ENCODE assay signal across 8 cellular contexts in genomic region chr12:48903363-48903981, GRCh38. TPM values are rescaled to one million over a fixed set of nuclear protein-coding genes. Genes with fewer than 3 reads are reported as not detected.
A peak's percentile ranks its signal among the peaks of the same experiment; 100 is the strongest.
DNase-seq lines count a peak whose midpoint lies in the region; ATAC-seq and TF ChIP-seq lines count a peak whose summit lies in the region.

No MANE protein-coding gene starts in this region.

- H3K9ac ChIP-seq in GM23248, result no peak overlapping the region

- no peak for DNase-seq in CD14-positive monocyte (ENCODE audit: low spot score)
- DNase-seq in GM23248, result peak; percentile 31
- DNase-seq in body of pancreas, result peak in 3 of 4 donors; percentile 44 to 60 (median 52)
- DNase-seq in naive B cell, result no peak
- DNase-seq in inferior parietal cortex (ENCODE audit: extremely low spot score), result no peak
- DNase-seq in DMS 273 treated with DMSO at 0.1 percent for 48 hours (lab: John Stamatoyannopoulos, UW), result no peak

- H3K27me3 ChIP-seq in GM23248 (replicated peaks; ENCODE audit: insufficient read depth), result no peaks in the 10 kb centered on the region
- no peaks in the 10 kb centered on the region for H3K27me3 ChIP-seq in body of pancreas

- TF ChIP-seq CTCF in CD14-positive monocyte (IDR thresholded peaks at IDR 0.05) (no peak), body of pancreas (IDR thresholded peaks at IDR 0.05) (no peak)

- ATAC-seq in body of pancreas (peak; percentile 33), naive B cell (ENCODE audit: low read depth in 2 of 2) (no peak), GM21825 (IDR thresholded peaks at IDR 0.05; ENCODE audit: unreplicated experiment) (no peak), GM21529 (IDR thresholded peaks at IDR 0.05; ENCODE audit: unreplicated experiment) (no peak)

- no peaks in the 10 kb centered on the region for H3K4me1 ChIP-seq in GM23248 (ENCODE audit: insufficient read depth)
- peaks cover 39% of the 10 kb centered on the region for H3K4me1 ChIP-seq in body of pancreas

- TF ChIP-seq POLR2A in body of pancreas (IDR thresholded peaks at IDR 0.05), result no peak

- 76 to 80% methylated on average over 20 of the region's 20 CpGs for WGBS in GM23248 (ENCODE audit: low coverage in 1 of 2, low lambda C conversion rate in 2 of 2, missing lambda C conversion rate in 2 of 2), 2 experiments
- 18 to 39% methylated on average over 20 of the region's 20 CpGs for WGBS in body of pancreas, 2 donors

- H3K36me3 ChIP-seq in GM23248 (ENCODE audit: low read depth) (no peaks in the 10 kb centered on the region), body of pancreas (replicated peaks in 1 of 2; ENCODE audit: insufficient read depth in 1 of 2, low read depth in 2 of 2) (no peaks in the 10 kb centered on the region)

- no peak overlapping the region for H2AFZ ChIP-seq in GM23248

- intact Hi-C loops in CD14-positive monocyte (cut with micrococcal nuclease) (no loop called here), body of pancreas (cut with DNase I) (no loop called here)

- H3K27ac ChIP-seq in GM23248 (no peak overlapping the region), body of pancreas (peak overlapping the region in 2 of 4 donors; percentile 49 to 61)

- peaks cover 5 to 31% (median 9%) of the 10 kb centered on the region in 3 donors for H3K27me3 Mint-ChIP-seq in CD14-positive monocyte (ENCODE audit: low read depth in 3 of 3)
- peaks cover 3 to 22% (median 19%) of the 10 kb centered on the region in 3 donors for H3K27me3 Mint-ChIP-seq in naive B cell

- H3K4me1 Mint-ChIP-seq in CD14-positive monocyte (peaks cover 15% of the 10 kb centered on the region), naive B cell (peaks cover 4 to 15% (median 11%) of the 10 kb centered on the region in 3 donors)

- H3K9me3 Mint-ChIP-seq in CD14-positive monocyte (no peaks in the 10 kb centered on the region), naive B cell (no peaks in the 10 kb centered on the region)

- no peaks in the 10 kb centered on the region for H3K79me2 ChIP-seq in GM23248 (ENCODE audit: insufficient read depth)

- H3K27ac Mint-ChIP-seq in CD14-positive monocyte (peak overlapping the region in 2 of 7 donors; percentile 60 to 66), naive B cell (peak overlapping the region in 1 of 6 donors; percentile 57)

- H3K4me2 ChIP-seq in GM23248 (ENCODE audit: unreplicated experiment), result no peak overlapping the region

- in situ Hi-C loops in GM23248 (cut with MboI), result no loop called here

- H3F3A ChIP-seq in GM23248 (ENCODE audit: insufficient read depth), result 0 out of 2 replicates have a peak, but pooled peaks cover 9% of the 10 kb centered on the region

- no peaks in the 10 kb centered on the region for H4K20me1 ChIP-seq in GM23248 (ENCODE audit: insufficient read depth)

- H3K36me3 Mint-ChIP-seq in CD14-positive monocyte, result no peaks in the 10 kb centered on the region
- no peaks in the 10 kb centered on the region for H3K36me3 Mint-ChIP-seq in naive B cell

- H3K4me3 ChIP-seq in GM23248 (no peak overlapping the region), body of pancreas (no peak overlapping the region)

- H3K9me2 ChIP-seq in GM23248 (ENCODE audit: insufficient read depth), result no peaks in the 10 kb centered on the region

- H3K4me3 Mint-ChIP-seq in CD14-positive monocyte (peak overlapping the region; percentile 73 to 89), naive B cell (peak overlapping the region in 7 of 8 donors; percentile 0 to 90 (median 75))

- H3K9me3 ChIP-seq in GM23248 (ENCODE audit: low read depth) (no peaks in the 10 kb centered on the region), body of pancreas (no peaks in the 10 kb centered on the region)

RNA-seq across cellular contexts. Expression of gene FKBP11, which starts 21.8 kb away (rescaled TPM):
- polyA plus RNA-seq in CD14-positive monocyte (1 to 10 TPM; 1.5 to 2.2 TPM), GM23248 (2016; fragmentation: Nextera tagmentation; extraction: Ambion mirVana) (158 and 159 TPM in 2 replicates), naive B cell (ENCODE audit: low read depth in 6 of 6) (10 to 100 TPM; 29.3 to 35.6 (median 32.7) TPM)
- 17.4 and 28.1 TPM in 2 replicates for total RNA-seq in GM23248 (2014; rRNA removed; shearing (Covaris generic))
- total RNA-seq in body of pancreas, result 10 to 100 TPM; 31.1 to 98.6 TPM

RNA-seq across cellular contexts. Expression of gene RND1, which starts 37.8 kb away (rescaled TPM):
- polyA plus RNA-seq in CD14-positive monocyte (under 1 TPM in 1 of 2 donors, not detected in 1; 0.40 TPM), GM23248 (2016; fragmentation: Nextera tagmentation; extraction: Ambion mirVana) (0.13 TPM in 1 of 2 replicates, not detected in the other), naive B cell (ENCODE audit: low read depth in 6 of 6) (1 to 10 TPM; 2.0 to 3.8 (median 3.0) TPM)
- 0.32 TPM in 1 of 2 replicates, not detected in the other for total RNA-seq in GM23248 (2014; rRNA removed; shearing (Covaris generic))
- 1 to 10 TPM in 1 of 2 donors, not detected in 1; 1.6 TPM for total RNA-seq in body of pancreas

RNA-seq across cellular contexts. Expression of gene DDX23, which starts 51.5 kb away (rescaled TPM):
- 10 to 100 TPM; 21.4 to 28.4 TPM for polyA plus RNA-seq in CD14-positive monocyte
- 56.5 and 61.0 TPM in 2 replicates for total RNA-seq in GM23248 (2014; rRNA removed; shearing (Covaris generic))
- 32.1 and 34.2 TPM in 2 replicates for polyA plus RNA-seq in GM23248 (2016; fragmentation: Nextera tagmentation; extraction: Ambion mirVana)
- total RNA-seq in body of pancreas, result 10 to 100 TPM; 37.4 to 50.8 TPM
- 10 to 100 TPM in 5 of 6 donors, 1 to 10 TPM in 1; 9.1 to 51.3 (median 29.9) TPM for polyA plus RNA-seq in naive B cell (ENCODE audit: low read depth in 6 of 6)

RNA-seq across cellular contexts. Expression of gene ARF3, which starts 53.8 kb away (rescaled TPM):
- polyA plus RNA-seq in CD14-positive monocyte (10 to 100 TPM; 56.5 to 58.4 TPM), GM23248 (2016; fragmentation: Nextera tagmentation; extraction: Ambion mirVana) (65.0 and 71.7 TPM in 2 replicates), naive B cell (ENCODE audit: low read depth in 6 of 6) (10 to 100 TPM; 21.7 to 40.3 (median 25.8) TPM)
- total RNA-seq in GM23248 (2014; rRNA removed; shearing (Covaris generic)), result 55.3 and 87.7 TPM in 2 replicates
- 10 to 100 TPM; 22.3 to 24.1 TPM for total RNA-seq in body of pancreas

Comparison
In these comparisons a context has a peak if more than half of its experiments do, and no peak if none do; other contexts are left out.
1. DNase-seq: peak in GM23248 (single experiment) and body of pancreas (3 of 4); none in CD14-positive monocyte (single experiment), naive B cell (single experiment), inferior parietal cortex (single experiment) and DMS 273 treated with DMSO at 0.1 percent for 48 hours (single experiment).
2. RNA of gene FKBP11, which starts 21.8 kb away (polyA plus RNA-seq): 158 to 159 TPM in GM23248 and 29.3 to 35.6 TPM in naive B cell; 1.5 to 2.2 TPM in CD14-positive monocyte; every median in the first group is over 4 times any median in the second.